Comparison of ENCODE assay signal across 34 cellular contexts in the genomic region with DNA sequence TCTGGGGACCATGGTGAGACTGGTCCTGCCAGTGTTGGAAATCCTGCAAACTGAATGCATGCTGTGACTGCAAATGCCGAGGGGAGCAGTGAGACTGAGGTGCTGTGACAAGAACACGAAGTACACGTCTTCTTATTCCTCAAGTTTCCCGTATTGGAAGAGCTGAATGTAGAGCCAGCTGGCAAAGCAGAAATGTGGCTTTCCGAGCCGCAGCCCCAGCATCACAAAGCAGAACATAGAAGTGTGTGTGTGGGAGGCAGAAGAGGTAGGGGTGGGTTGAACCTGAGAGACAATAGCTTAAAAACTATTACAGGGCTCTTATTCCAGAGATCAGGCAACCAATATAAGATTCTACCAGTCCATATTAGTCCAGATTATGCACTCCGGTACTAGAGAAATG.
"Had no signal": no experiment of that assay in that cellular context is flagged by ENCODE, and none has a peak within 500 bp of the region (broad histone marks: within the 10 kb centered on the region; RNA-seq: fewer than 3 reads in every experiment).

No MANE protein-coding gene starts in this region.

- H3K4me3 ChIP-seq: MG63 had no signal

- H3K27me3 ChIP-seq: MG63 had no signal

- H3K36me3 ChIP-seq: MG63 had no signal

- DNase-seq: Karpas-422, Kasumi-1, MG63, MM.1S, MV-4-11, NCI-H1048, NCI-H1092, NCI-H1092 treated with DMSO at 0.1 percent for 48 hours, NCI-H1105, NCI-H1105 treated with DMSO at 0.1 percent for 48 hours, NCI-H1417, NCI-H1417 treated with DMSO at 0.1 percent for 48 hours, NCI-H1436, NCI-H1436 treated with DMSO at 0.1 percent for 48 hours, NCI-H146, NCI-H1694, NCI-H1694 treated with DMSO at 0.1 percent for 48 hours, NCI-H187, NCI-H187 treated with DMSO at 0.1 percent for 48 hours, NCI-H1930, NCI-H2029, NCI-H2029 treated with DMSO at 0.1 percent for 48 hours, NCI-H2081, NCI-H2081 treated with DMSO at 0.1 percent for 48 hours, NCI-H2107, NCI-H2171, NCI-H2171 treated with DMSO at 0.1 percent for 48 hours, NCI-H2227 treated with DMSO at 0.1 percent for 48 hours, NCI-H226, NCI-H345, NCI-H446, NCI-H446 treated with DMSO at 0.1 percent for 48 hours, NCI-H510A, NCI-H510A treated with DMSO at 0.1 percent for 48 hours had no signal
